9 cellular contexts compared by ENCODE assay signal in the genomic region with DNA sequence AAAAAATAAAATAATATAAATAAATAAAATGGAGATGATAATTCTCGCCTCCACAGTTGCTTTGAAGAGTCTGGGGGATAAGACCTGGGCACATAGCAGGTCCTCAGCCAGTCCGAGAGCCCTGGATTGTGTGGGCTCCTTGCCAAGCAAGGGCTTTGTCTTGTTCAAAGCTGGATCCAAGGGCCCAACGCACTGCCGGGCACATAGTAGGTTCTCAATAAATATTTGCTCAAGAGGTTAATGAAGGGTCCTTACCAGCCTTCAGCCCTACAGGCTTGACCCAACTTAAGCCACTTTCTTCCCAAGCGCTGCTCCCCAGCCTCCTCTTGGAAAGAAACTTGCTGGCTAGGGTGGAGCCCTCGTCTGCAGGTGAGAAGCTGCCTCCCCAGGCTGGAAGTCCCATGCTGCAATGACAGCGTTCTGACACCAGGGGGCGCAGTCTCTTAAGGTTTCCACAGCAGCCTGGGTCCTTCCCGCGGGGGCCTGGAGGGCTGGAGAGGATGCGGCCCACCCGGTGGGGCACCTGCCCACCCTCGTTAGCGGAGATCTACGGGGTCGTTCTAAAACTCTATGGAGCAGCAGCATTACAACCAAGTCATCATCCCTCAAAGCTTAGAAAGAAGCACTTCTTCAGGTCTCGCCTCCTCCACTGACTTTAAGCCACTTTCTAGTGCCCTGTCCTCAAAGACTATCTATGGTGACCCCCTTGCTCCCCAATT.
DNase-seq lines count a peak whose midpoint lies in the region; ATAC-seq and TF ChIP-seq lines count a peak whose summit lies in the region.
"Had no signal": no experiment of that assay in that cellular context is flagged by ENCODE, and none has a peak within 500 bp of the region (broad histone marks: within the 10 kb centered on the region; RNA-seq: fewer than 3 reads in every experiment).

No MANE protein-coding gene starts in this region.

- 39% methylated on average over 11 of the region's 17 CpGs for WGBS in esophagus muscularis mucosa

- H3K36me3 Mint-ChIP-seq in Calu3 (ENCODE audit: insufficient read depth, unreplicated experiment) (no peaks in the 10 kb centered on the region), nephron (ENCODE audit: low read depth) (no peaks in the 10 kb centered on the region)

- no peaks in the 10 kb centered on the region for H3K9me3 ChIP-seq in OCI-LY7 (ENCODE audit: low read length)
- peaks cover 0 to 9% (median 9%) of the 10 kb centered on the region in 4 donors for H3K9me3 ChIP-seq in esophagus muscularis mucosa

- CTCF ChIA-PET in Calu3 (lab: Charles Lee) (interaction anchor here (0.5 to 1.3 kb wide), 5 partner anchors 133 to 432 kb away, joined by 3 to 5 read pairs (median 3); no protein-coding TSS in a partner anchor), OCI-LY7 (lab: Charles Lee; ENCODE audit: unreplicated experiment) (interaction anchor here (1.0 kb wide), 1 partner anchor 140 kb away, joined by 4 read pairs; no protein-coding TSS in a partner anchor)

- H3K27me3 Mint-ChIP-seq in Calu3 (ENCODE audit: unreplicated experiment) (no peaks in the 10 kb centered on the region), nephron (ENCODE audit: low read depth) (peaks cover 50% of the 10 kb centered on the region)

- no peaks in the 10 kb centered on the region for H3K9me2 ChIP-seq in OCI-LY7 (ENCODE audit: insufficient read depth, low read length)

- H3K4me2 ChIP-seq in OCI-LY7 (ENCODE audit: low read length): no peak overlapping the region

- peak; percentile 79 for DNase-seq in Calu3
- DNase-seq in HL-60 (ENCODE audit: low read depth in 1 of 2, low spot score in 1 of 2): peak; percentile 43 to 70
- peak; percentile 80 for DNase-seq in OCI-LY7 (ENCODE audit: low spot score)
- peak; percentile 68 for DNase-seq in activated T-cell treated with anti-CD3 and anti-CD28 coated beads for 24 hours (ENCODE audit: low read depth)
- no peak for DNase-seq in esophagus muscularis mucosa (ENCODE audit: extremely low spot score)
- peak; percentile 83 for DNase-seq in stimulated activated naive CD8-positive, alpha-beta T cell treated with anti-CD3 and anti-CD28 coated beads, Interleukin-15, Interleukin-2, amounts not matched to agents 100 U/mL and 50 U/mL, for 24 hours

- POLR2A ChIA-PET in OCI-LY7 (lab: Charles Lee): interaction anchor here (0.8 kb wide), 1 partner anchor 160 kb away, joined by 3 read pairs; no protein-coding TSS in a partner anchor

- no peaks in the 10 kb centered on the region for H4K20me1 ChIP-seq in OCI-LY7 (ENCODE audit: insufficient read depth, low read length)

- no peaks in the 10 kb centered on the region for H3K9me3 Mint-ChIP-seq in Calu3 (ENCODE audit: low read depth, unreplicated experiment)
- no peaks in the 10 kb centered on the region for H3K9me3 Mint-ChIP-seq in nephron

- no peak overlapping the region for H2AFZ ChIP-seq in OCI-LY7 (ENCODE audit: low read length)

- H3K4me1 ChIP-seq in OCI-LY7 (ENCODE audit: insufficient read depth, low read length, poor library complexity, severe bottlenecking) (no peaks in the 10 kb centered on the region), esophagus muscularis mucosa (no peaks in the 10 kb centered on the region)

- no peaks in the 10 kb centered on the region for H3K79me2 ChIP-seq in OCI-LY7 (ENCODE audit: insufficient read depth, low read depth, low read length)

- H3K27me3 ChIP-seq in HL-60 (ENCODE audit: insufficient read depth, poor library complexity, severe bottlenecking) (no peaks in the 10 kb centered on the region), esophagus muscularis mucosa (peaks cover 0 to 28% (median 0%) of the 10 kb centered on the region in 4 donors)

- ATAC-seq in stimulated activated naive CD8-positive, alpha-beta T cell treated with anti-CD3 and anti-CD28 coated beads, Interleukin-15, Interleukin-2, amounts not matched to agents 100 U/mL and 50 U/mL, for 24 hours: peak; percentile 59
- ATAC-seq in GM21786 (IDR thresholded peaks at IDR 0.05; ENCODE audit: unreplicated experiment): no peak

- no peak overlapping the region for H3K4me3 Mint-ChIP-seq in Calu3 (ENCODE audit: low read depth, unreplicated experiment)
- H3K4me3 Mint-ChIP-seq in nephron: no peak overlapping the region

- H3K4me1 Mint-ChIP-seq in Calu3 (ENCODE audit: low read depth, unreplicated experiment) (peaks cover 12% of the 10 kb centered on the region), nephron (no peaks in the 10 kb centered on the region)

- no peak overlapping the region for H3K4me3 ChIP-seq in HL-60 (replicated peaks; ENCODE audit: insufficient read depth, low read length)
- no peak overlapping the region for H3K4me3 ChIP-seq in OCI-LY7 (ENCODE audit: low read depth, low read length, poor library complexity, severe bottlenecking)
- H3K4me3 ChIP-seq in esophagus muscularis mucosa: no peak overlapping the region
- H3K4me3 ChIP-seq: SK-N-MC had no signal

- intact Hi-C loops in Calu3 (cut with micrococcal nuclease; ENCODE audit: unreplicated experiment): loop anchor here (5.0 to 10.0 kb wide), 3 partner anchors 138 to 268 kb away; no protein-coding TSS in a partner anchor
- intact Hi-C loops in OCI-LY7 (cut with micrococcal nuclease; ENCODE audit: unreplicated experiment): loop anchor here (1.0 to 10.0 kb wide), 5 partner anchors 71 to 582 kb away; no protein-coding TSS in a partner anchor
- intact Hi-C loops in esophagus muscularis mucosa (cut with DNase I): loop anchor here (1.0 to 5.0 kb wide), 2 partner anchors 194 to 411 kb away; no protein-coding TSS in a partner anchor

- TF ChIP-seq POLR2A in esophagus muscularis mucosa (IDR thresholded peaks at IDR 0.05; ENCODE audit: low read depth): no peak

- TF ChIP-seq EP300 in esophagus muscularis mucosa (IDR thresholded peaks at IDR 0.05): no peak

- H3K27ac Mint-ChIP-seq in Calu3 (ENCODE audit: unreplicated experiment): no peak overlapping the region
- no peak overlapping the region for H3K27ac Mint-ChIP-seq in nephron

- TF ChIP-seq CTCF in Calu3 (IDR thresholded peaks at IDR 0.05; ENCODE audit: unreplicated experiment): peak; percentile 93
- peak; percentile 90 for TF ChIP-seq CTCF in HL-60 (IDR thresholded peaks at IDR 0.05; ENCODE audit: insufficient read depth, low read length)
- peak; percentile 97 for TF ChIP-seq CTCF in OCI-LY7 (conservative IDR thresholded peaks at IDR 0.05; ENCODE audit: low read length)
- peak in 2 of 3 experiments; percentile 91 to 99 for TF ChIP-seq CTCF in esophagus muscularis mucosa (IDR thresholded peaks at IDR 0.05)
- peak; percentile 93 to 94 (median 94) for TF ChIP-seq CTCF in nephron (IDR thresholded peaks at IDR 0.05; ENCODE audit: unreplicated experiment in 3 of 3)

- H3K27ac ChIP-seq in HL-60 (replicated peaks): no peak overlapping the region
- H3K27ac ChIP-seq in OCI-LY7 (ENCODE audit: low read depth, low read length, poor library complexity, severe bottlenecking): no peak overlapping the region
- no peak overlapping the region for H3K27ac ChIP-seq in esophagus muscularis mucosa (replicated peaks in 1 of 4)
- H3K27ac ChIP-seq: SK-N-MC had no signal

- no TSS peak for BruUV-seq in Calu3 (replicated peaks; lab: Mats Ljungman, UMichigan)
- no TSS peak for BruUV-seq in OCI-LY7 (replicated peaks; lab: Mats Ljungman, UMichigan)

- no peaks in the 10 kb centered on the region for H3K36me3 ChIP-seq in OCI-LY7 (ENCODE audit: insufficient read depth, low read length)
- H3K36me3 ChIP-seq in esophagus muscularis mucosa: no peaks in the 10 kb centered on the region
